17 cellular contexts compared by ENCODE assay signal in the genomic region with DNA sequence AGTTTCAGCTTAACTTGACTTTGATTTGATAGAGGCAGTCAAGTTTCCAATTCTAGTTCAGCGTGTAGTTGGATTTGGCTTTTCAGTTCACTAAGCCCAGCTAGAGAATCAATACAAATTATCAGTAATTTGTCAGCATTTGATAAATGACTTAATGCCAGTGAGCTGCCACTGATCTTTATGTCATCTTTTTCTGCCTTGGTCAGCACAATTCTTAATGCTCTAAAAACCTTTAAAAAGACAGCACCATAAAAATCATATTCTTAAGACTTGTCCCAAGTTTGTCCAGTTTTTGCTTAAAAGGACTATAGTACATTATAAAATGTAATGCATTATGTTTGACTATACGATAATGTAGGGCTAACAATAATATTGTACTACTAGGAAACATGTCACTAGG.
DNase-seq lines count a peak whose midpoint lies in the region; ATAC-seq and TF ChIP-seq lines count a peak whose summit lies in the region.
"Had no signal": no experiment of that assay in that cellular context is flagged by ENCODE, and none has a peak within 500 bp of the region (broad histone marks: within the 10 kb centered on the region; RNA-seq: fewer than 3 reads in every experiment).

No MANE protein-coding gene starts in this region.

- no peak overlapping the region for H4K5ac ChIP-seq in IMR-90 (ENCODE audit: low read depth, low read length)

- no peak overlapping the region for H3K4ac ChIP-seq in IMR-90 (ENCODE audit: low read depth, low read length)

- ATAC-seq in IMR-90 (ENCODE audit: low read depth), result no peak
- ATAC-seq: CD8-positive, alpha-beta T cell had no signal

- no peaks in the 10 kb centered on the region for H4K20me1 ChIP-seq in IMR-90 (ENCODE audit: insufficient read depth, low read length)
- H4K20me1 ChIP-seq in SU-DHL-6 (ENCODE audit: low read depth, low read length), result no peaks in the 10 kb centered on the region
- H4K20me1 ChIP-seq: BLaER1 had no signal

- no peak overlapping the region for H3K14ac ChIP-seq in IMR-90 (replicated peaks; ENCODE audit: low read depth, low read length)

- no peak for TF ChIP-seq POLR2A in IMR-90 (IDR thresholded peaks at IDR 0.05; ENCODE audit: low read depth, low read length)

- no peaks in the 10 kb centered on the region for H3K36me3 ChIP-seq in IMR-90 (ENCODE audit: control insufficient read depth, insufficient read depth, low read length)
- no peaks in the 10 kb centered on the region for H3K36me3 ChIP-seq in SU-DHL-6 (ENCODE audit: low read length)
- H3K36me3 ChIP-seq: BLaER1 had no signal

- no peak for TF ChIP-seq CTCF in IMR-90 (conservative IDR thresholded peaks at IDR 0.05; ENCODE audit: low read depth, low read length)
- no peak for TF ChIP-seq CTCF in SU-DHL-6 (IDR thresholded peaks at IDR 0.05; ENCODE audit: insufficient read depth, low read length, poor library complexity, severe bottlenecking)
- no peak for TF ChIP-seq CTCF in glutamatergic neuron (IDR thresholded peaks at IDR 0.05; ENCODE audit: partially characterized antibody, unreplicated experiment)
- TF ChIP-seq CTCF in chondrocyte (IDR thresholded peaks at IDR 0.05), result no peak

- no peak overlapping the region for H2AFZ ChIP-seq in IMR-90 (replicated peaks; ENCODE audit: low read length, poor library complexity)
- peak overlapping the region; percentile 56 for H2AFZ ChIP-seq in SU-DHL-6 (ENCODE audit: low read depth, low read length, severe bottlenecking)
- H2AFZ ChIP-seq: GM23248 had no signal

- no peaks in the 10 kb centered on the region for H3K9me2 ChIP-seq in SU-DHL-6 (replicated peaks; ENCODE audit: insufficient read depth, low read length)

- no peak overlapping the region for H2BK5ac ChIP-seq in IMR-90 (ENCODE audit: low read depth, low read length, poor library complexity, severe bottlenecking)

- H3K9ac ChIP-seq in IMR-90 (ENCODE audit: low read depth, low read length) (no peak overlapping the region), SU-DHL-6 (ENCODE audit: low read length) (no peak overlapping the region)
- H3K9ac ChIP-seq: BLaER1, GM23248 had no signal

- H3K4me2 ChIP-seq in IMR-90 (ENCODE audit: low read depth, low read length) (no peak overlapping the region), SU-DHL-6 (ENCODE audit: low read depth, low read length, poor library complexity, severe bottlenecking) (no peak overlapping the region)
- H3K4me2 ChIP-seq: BLaER1 had no signal

- no peaks in the 10 kb centered on the region for H3K79me1 ChIP-seq in IMR-90 (ENCODE audit: low read depth in 1 of 2, low read length in 2 of 2)

- H2BK20ac ChIP-seq in IMR-90 (ENCODE audit: low read depth, low read length), result no peak overlapping the region

- H3K27me3 ChIP-seq in IMR-90 (ENCODE audit: control insufficient read depth, insufficient read depth, low read length), result no peaks in the 10 kb centered on the region
- no peaks in the 10 kb centered on the region for H3K27me3 ChIP-seq in SU-DHL-6 (ENCODE audit: low read length)
- H3K27me3 ChIP-seq: BLaER1 had no signal

- WGBS in IMR-90 (ENCODE audit: extremely low coverage in 2 of 2, insufficient read length in 1 of 2), 2 experiments, result no CpG with 5 or more reads among the region's 2 CpGs

- no peaks in the 10 kb centered on the region for H3K79me2 ChIP-seq in SU-DHL-6 (ENCODE audit: insufficient read depth, low read length)

- H3K4me3 ChIP-seq in IMR-90 (ENCODE audit: insufficient read depth, low read depth, low read length) (no peak overlapping the region), SU-DHL-6 (ENCODE audit: insufficient read depth, low read length, poor library complexity, severe bottlenecking) (no peak overlapping the region)
- H3K4me3 ChIP-seq: BLaER1, GM23248 had no signal

- TF ChIP-seq RAD21 in IMR-90 (IDR thresholded peaks at IDR 0.05; ENCODE audit: low read length), result no peak

- dilution Hi-C loops in IMR-90 (cut with HindIII; ENCODE audit: low sequenced_read_pairs, unreplicated experiment), result no loop called here

- H3K36me3 Mint-ChIP-seq in glutamatergic neuron (ENCODE audit: unreplicated experiment) (no peaks in the 10 kb centered on the region), chondrocyte (ENCODE audit: low read depth) (no peaks in the 10 kb centered on the region)
- H3K36me3 Mint-ChIP-seq: CD4-positive, CD25-positive, alpha-beta regulatory T cell; CD8-positive, alpha-beta T cell had no signal

- no peak overlapping the region for H4K91ac ChIP-seq in IMR-90 (ENCODE audit: insufficient read depth, low read depth, low read length)

- no peak overlapping the region for H2BK120ac ChIP-seq in IMR-90 (ENCODE audit: low read depth, low read length)

- H2AK5ac ChIP-seq in IMR-90 (ENCODE audit: low read depth, low read length), result no peak overlapping the region

- H2AK9ac ChIP-seq in IMR-90 (replicated peaks; ENCODE audit: low read depth, low read length, poor library complexity), result no peak overlapping the region

- peaks cover 11% of the 10 kb centered on the region for H3K9me3 Mint-ChIP-seq in glutamatergic neuron (ENCODE audit: unreplicated experiment)
- H3K9me3 Mint-ChIP-seq in chondrocyte (ENCODE audit: low read depth), result no peaks in the 10 kb centered on the region
- H3K9me3 Mint-ChIP-seq: H9 had no signal

- no peaks in the 10 kb centered on the region for H3K4me1 ChIP-seq in IMR-90 (ENCODE audit: control insufficient read depth, insufficient read depth, low read length)
- H3K4me1 ChIP-seq: Caco-2 had no signal

- no peaks in the 10 kb centered on the region for H3F3A ChIP-seq in SU-DHL-6 (ENCODE audit: insufficient read depth)

- no peak overlapping the region for H4K8ac ChIP-seq in IMR-90 (ENCODE audit: low read depth in 2 of 2, low read length in 2 of 2)

- no TSS peak for BruUV-seq in IMR-90 (replicated peaks; lab: Mats Ljungman, UMichigan)

- intact Hi-C loops in IMR-90 (cut with micrococcal nuclease), result no loop called here

- H2BK15ac ChIP-seq in IMR-90 (ENCODE audit: low read depth, low read length), result no peak overlapping the region

- H3K9me3 ChIP-seq in IMR-90 (ENCODE audit: control insufficient read depth, insufficient read depth, low read length), result no peaks in the 10 kb centered on the region
- H3K9me3 ChIP-seq in SU-DHL-6 (ENCODE audit: insufficient read depth, low read length), result no peaks in the 10 kb centered on the region
- H3K9me3 ChIP-seq: BLaER1, Caco-2 had no signal

- H3K56ac ChIP-seq in IMR-90 (ENCODE audit: extremely low read depth, insufficient read depth, low read length), result no peak overlapping the region

- H3K4me1 Mint-ChIP-seq in glutamatergic neuron (ENCODE audit: low read depth, unreplicated experiment) (peaks cover 28% of the 10 kb centered on the region), chondrocyte (ENCODE audit: low read depth) (no peaks in the 10 kb centered on the region)
- H3K4me1 Mint-ChIP-seq: CD4-positive, CD25-positive, alpha-beta regulatory T cell; H9 had no signal

- DNase-seq in IMR-90 (no peak), glutamatergic neuron (no peak), OCI-M1 (lab: John Stamatoyannopoulos, UW) (no peak), OCI-M2 (lab: John Stamatoyannopoulos, UW; ENCODE audit: unreplicated experiment) (no peak), chondrocyte (ENCODE audit: low spot score) (no peak)
- DNase-seq: Caco-2; CD4-positive, CD25-positive, alpha-beta regulatory T cell; CD8-positive, alpha-beta T cell; DMS153; DND-41; GM23248; H9; HFFc6 had no signal

- H3K9me1 ChIP-seq in IMR-90 (ENCODE audit: insufficient read depth, low read length), result no peaks in the 10 kb centered on the region

- CTCF ChIA-PET in IMR-90 (lab: Yijun Ruan, JAX), result no interaction called here

- H3K27ac Mint-ChIP-seq in glutamatergic neuron (ENCODE audit: unreplicated experiment) (peak overlapping the region; percentile 52), chondrocyte (ENCODE audit: unreplicated experiment) (no peak overlapping the region)
- H3K27ac Mint-ChIP-seq: B cell; CD8-positive, alpha-beta T cell; H9; HFFc6 had no signal

- in situ Hi-C loops in IMR-90 (cut with MboI; ENCODE audit: low sequenced_read_pairs), result no loop called here

- H3K23ac ChIP-seq in IMR-90 (ENCODE audit: low read depth, low read length), result no peak overlapping the region

- H3K27ac ChIP-seq in IMR-90 (ENCODE audit: insufficient read depth, low read length), result no peak overlapping the region
- no peak overlapping the region for H3K27ac ChIP-seq in SU-DHL-6 (ENCODE audit: low read depth, low read length)
- H3K27ac ChIP-seq: BLaER1, C4-2B, GM23248 had no signal

- no peak overlapping the region for H3K18ac ChIP-seq in IMR-90 (ENCODE audit: low read depth, low read length)

- H3K27me3 Mint-ChIP-seq in glutamatergic neuron (ENCODE audit: unreplicated experiment), result peaks cover 8% of the 10 kb centered on the region
- H3K27me3 Mint-ChIP-seq in chondrocyte (ENCODE audit: low read depth), result no peaks in the 10 kb centered on the region
- H3K27me3 Mint-ChIP-seq: B cell; CD4-positive, CD25-positive, alpha-beta regulatory T cell had no signal

- H3K4me3 Mint-ChIP-seq in glutamatergic neuron (ENCODE audit: unreplicated experiment) (no peak overlapping the region), chondrocyte (ENCODE audit: unreplicated experiment) (no peak overlapping the region)
- H3K4me3 Mint-ChIP-seq: B cell; CD4-positive, CD25-positive, alpha-beta regulatory T cell; CD8-positive, alpha-beta T cell; H9; HFFc6 had no signal

- POLR2A ChIA-PET in IMR-90 (lab: Charles Lee; ENCODE audit: unreplicated experiment), result interaction anchor here (0.6 kb wide), 1 partner anchor 340 kb away, joined by 3 read pairs; no protein-coding TSS in a partner anchor

TF ChIP-seq in IMR-90, 13 proteins besides CTCF, POLR2A, EP300 and RAD21:
- peak; percentile 85 for TF ChIP-seq MAFK (IDR thresholded peaks at IDR 0.05; ENCODE audit: low read depth, low read length)
- TF ChIP-seq, protein P1, sequence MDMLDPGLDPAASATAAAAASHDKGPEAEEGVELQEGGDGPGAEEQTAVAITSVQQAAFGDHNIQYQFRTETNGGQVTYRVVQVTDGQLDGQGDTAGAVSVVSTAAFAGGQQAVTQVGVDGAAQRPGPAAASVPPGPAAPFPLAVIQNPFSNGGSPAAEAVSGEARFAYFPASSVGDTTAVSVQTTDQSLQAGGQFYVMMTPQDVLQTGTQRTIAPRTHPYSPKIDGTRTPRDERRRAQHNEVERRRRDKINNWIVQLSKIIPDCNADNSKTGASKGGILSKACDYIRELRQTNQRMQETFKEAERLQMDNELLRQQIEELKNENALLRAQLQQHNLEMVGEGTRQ (IDR thresholded peaks at IDR 0.05; ENCODE audit: low read depth, low read length), result no peak
